8 cellular contexts compared by ENCODE assay signal in the genomic region with DNA sequence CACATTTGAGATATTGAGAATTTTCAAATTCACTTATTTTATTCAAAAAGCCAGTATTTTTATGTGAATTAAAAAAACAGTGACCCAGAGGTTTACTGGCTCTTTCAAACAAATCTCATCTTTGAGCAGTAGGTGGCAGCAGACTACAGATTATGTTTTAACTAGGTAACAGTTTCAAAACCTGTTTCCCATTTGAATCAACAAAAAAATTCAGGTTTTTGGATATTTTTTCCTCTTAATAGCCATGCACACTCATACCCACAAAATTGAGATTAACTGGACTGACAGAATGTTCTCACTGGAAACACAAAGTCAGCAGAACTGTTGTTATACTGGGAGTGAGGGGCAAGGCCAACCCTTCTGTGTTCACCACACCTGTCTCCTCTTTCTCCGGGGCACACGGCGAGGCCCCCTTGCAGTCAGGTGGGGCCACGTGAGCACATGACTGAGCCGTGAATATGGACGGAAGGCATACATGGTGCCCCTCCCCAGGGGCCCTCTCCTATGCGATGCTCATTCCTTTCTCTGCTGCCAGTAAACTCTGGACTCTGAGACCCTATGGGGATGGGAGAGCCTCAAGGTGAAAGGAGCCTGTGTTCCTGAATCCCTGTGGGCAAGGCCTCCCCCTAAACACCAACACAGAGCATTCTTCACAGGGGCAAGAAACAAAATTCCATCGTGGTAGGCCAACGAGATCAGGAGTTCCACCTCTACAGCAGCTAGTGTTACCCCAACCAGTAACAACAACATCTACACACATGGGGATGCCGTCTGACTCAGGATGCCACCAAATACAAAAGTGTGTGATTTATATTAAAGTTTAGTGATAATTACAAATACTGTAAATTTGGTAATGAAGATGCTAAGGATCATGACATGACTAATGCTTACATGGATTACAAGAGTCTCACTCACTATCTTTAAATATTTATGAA.
DNase-seq lines count a peak whose midpoint lies in the region; ATAC-seq and TF ChIP-seq lines count a peak whose summit lies in the region.

No MANE protein-coding gene starts in this region.

- H2BK15ac ChIP-seq in mesendoderm (replicated peaks; ENCODE audit: low read depth): no peak overlapping the region

- no peak overlapping the region for H2BK120ac ChIP-seq in mesendoderm (ENCODE audit: low read depth, low read length)

- no peak for ATAC-seq in HG03571 (IDR thresholded peaks at IDR 0.05; ENCODE audit: unreplicated experiment)

- H3K27ac ChIP-seq in mesendoderm (ENCODE audit: low read depth, low read length): no peak overlapping the region

- no peak overlapping the region for H2AK5ac ChIP-seq in mesendoderm (ENCODE audit: low read length)

- H3K4me2 ChIP-seq in mesendoderm (ENCODE audit: low read length): no peak overlapping the region

- H4K8ac ChIP-seq in mesendoderm (ENCODE audit: low read depth, low read length): no peak overlapping the region

- H3K4me3 ChIP-seq in mesendoderm (ENCODE audit: low read length): no peak overlapping the region

- DNase-seq in AG09319 (ENCODE audit: extremely low read depth, low read depth) (peak; percentile 38), GM10266 (ENCODE audit: extremely low spot score) (peak; percentile 55), NCI-H1048 (lab: John Stamatoyannopoulos, UW) (peak; percentile 28), SW480 (ENCODE audit: low spot score) (peak; percentile 39), mesendoderm (peak; percentile 57), UCSD-AML1 (lab: John Stamatoyannopoulos, UW; ENCODE audit: unreplicated experiment) (no peak)
- DNase-seq in effector CD8-positive, alpha-beta T cell (lab: John Stamatoyannopoulos, UW): peak; percentile 13

- H3K36me3 ChIP-seq in mesendoderm (ENCODE audit: control insufficient read depth, insufficient read depth, low read length): no peaks in the 10 kb centered on the region

- no peak overlapping the region for H3K18ac ChIP-seq in mesendoderm (ENCODE audit: low read length)

- no peaks in the 10 kb centered on the region for H3K4me1 ChIP-seq in mesendoderm (ENCODE audit: control insufficient read depth, low read depth, low read length)

- H3K79me1 ChIP-seq in mesendoderm (ENCODE audit: low read length): no peaks in the 10 kb centered on the region

- no peaks in the 10 kb centered on the region for H3K27me3 ChIP-seq in mesendoderm (ENCODE audit: insufficient read depth, low read length, poor library complexity)

- H3K56ac ChIP-seq in mesendoderm (ENCODE audit: low read length): no peak overlapping the region

- WGBS in mesendoderm (ENCODE audit: extremely low coverage, insufficient coverage, low lambda C conversion rate): no CpG with 5 or more reads among the region's 10 CpGs

- H4K5ac ChIP-seq in mesendoderm (ENCODE audit: low read length): no peak overlapping the region

- peak; percentile 60 for TF ChIP-seq CTCF in AG09319 (IDR thresholded peaks at IDR 0.05; ENCODE audit: low read depth, low read length)
- TF ChIP-seq CTCF in GM10266 (IDR thresholded peaks at IDR 0.05; ENCODE audit: control insufficient read depth, insufficient read depth, low read depth, missing control alignments): peak; percentile 64

- H3K4ac ChIP-seq in mesendoderm (ENCODE audit: low read depth, low read length): no peak overlapping the region

- no peak overlapping the region for H2BK5ac ChIP-seq in mesendoderm (ENCODE audit: low read length)

- H3K23ac ChIP-seq in mesendoderm (ENCODE audit: low read length): no peak overlapping the region

- H3K79me2 ChIP-seq in mesendoderm (ENCODE audit: control insufficient read depth, insufficient read depth, low read length): no peaks in the 10 kb centered on the region

- H3K9ac ChIP-seq in mesendoderm (ENCODE audit: low read length): no peak overlapping the region
